Comparison of ENCODE assay signal across 16 cellular contexts in genomic region chr1:185916866-185917265, GRCh38.
"Had no signal": no experiment of that assay in that cellular context is flagged by ENCODE, and none has a peak within 500 bp of the region (broad histone marks: within the 10 kb centered on the region; RNA-seq: fewer than 3 reads in every experiment).

No MANE protein-coding gene starts in this region.

- H3K9me3 Mint-ChIP-seq: activated CD4-positive, alpha-beta memory T cell treated with anti-CD3 and anti-CD28 coated beads for 36 hours; activated naive CD4-positive, alpha-beta T cell treated with anti-CD3 and anti-CD28 coated beads, Interleukin-2, amount 50 U/mL, for 24 hours; activated T-cell treated with anti-CD3 and anti-CD28 coated beads, Interleukin-2, amount 50 U/mL, for 4 hours; T-helper 2 cell treated with Interferon-gamma antibody and Interleukin-4, amounts not matched to agents 5 μg/mL and 100 μg/mL, for 36 hours; type B pancreatic cell had no signal

- H3K4me3 ChIP-seq: adrenal gland, gastrocnemius medialis, heart right ventricle, lung, pancreas, spleen had no signal

- H3K27me3 ChIP-seq: adrenal gland, gastrocnemius medialis, heart right ventricle, pancreas, spleen had no signal

- H3K9me3 ChIP-seq: adrenal gland, gastrocnemius medialis, heart right ventricle, pancreas, spleen had no signal

- H3K4me3 Mint-ChIP-seq: activated CD4-positive, alpha-beta memory T cell treated with anti-CD3 and anti-CD28 coated beads for 36 hours; activated naive CD4-positive, alpha-beta T cell treated with anti-CD3 and anti-CD28 coated beads, Interleukin-2, amount 50 U/mL, for 24 hours; activated T-cell treated with anti-CD3 and anti-CD28 coated beads, Interleukin-2, amount 50 U/mL, for 4 hours; stimulated activated naive CD8-positive, alpha-beta T cell treated with anti-CD3 and anti-CD28 coated beads, Interleukin-15, amount 100 ng/mL, for 72 hours; T-helper 2 cell treated with Interferon-gamma antibody and Interleukin-4, amounts not matched to agents 5 μg/mL and 100 μg/mL, for 36 hours; type B pancreatic cell had no signal

- H3K4me1 Mint-ChIP-seq: activated naive CD4-positive, alpha-beta T cell treated with anti-CD3 and anti-CD28 coated beads, Interleukin-2, amount 50 U/mL, for 24 hours; stimulated activated naive CD8-positive, alpha-beta T cell treated with anti-CD3 and anti-CD28 coated beads, Interleukin-15, amount 100 ng/mL, for 72 hours had no signal

- H3K36me3 ChIP-seq: adrenal gland, gastrocnemius medialis, pancreas, spleen had no signal

- ATAC-seq: activated T-cell treated with anti-CD3 and anti-CD28 coated beads, Interleukin-2, amount 50 U/mL, for 4 hours; gastrocnemius medialis; heart right ventricle; pancreas; stimulated activated naive CD8-positive, alpha-beta T cell treated with anti-CD3 and anti-CD28 coated beads, Interleukin-15, amount 100 ng/mL, for 72 hours had no signal

- H3K36me3 Mint-ChIP-seq: activated CD4-positive, alpha-beta memory T cell treated with anti-CD3 and anti-CD28 coated beads for 36 hours; activated naive CD4-positive, alpha-beta T cell treated with anti-CD3 and anti-CD28 coated beads, Interleukin-2, amount 50 U/mL, for 24 hours; type B pancreatic cell had no signal

- H3K4me1 ChIP-seq: adrenal gland, gastrocnemius medialis, heart right ventricle, pancreas, spleen had no signal

- H3K27ac ChIP-seq: adrenal gland, gastrocnemius medialis, heart right ventricle, pancreas, spleen, VCaP had no signal

- H3K27me3 Mint-ChIP-seq: stimulated activated naive CD8-positive, alpha-beta T cell treated with anti-CD3 and anti-CD28 coated beads, Interleukin-15, amount 100 ng/mL, for 72 hours; type B pancreatic cell had no signal

- H3K27ac Mint-ChIP-seq: activated CD4-positive, alpha-beta memory T cell treated with anti-CD3 and anti-CD28 coated beads for 36 hours; activated naive CD4-positive, alpha-beta T cell treated with anti-CD3 and anti-CD28 coated beads, Interleukin-2, amount 50 U/mL, for 24 hours; stimulated activated naive CD8-positive, alpha-beta T cell treated with anti-CD3 and anti-CD28 coated beads, Interleukin-15, amount 100 ng/mL, for 72 hours; T-helper 2 cell treated with Interferon-gamma antibody and Interleukin-4, amounts not matched to agents 5 μg/mL and 100 μg/mL, for 36 hours; type B pancreatic cell had no signal

- DNase-seq: activated CD4-positive, alpha-beta memory T cell treated with anti-CD3 and anti-CD28 coated beads for 36 hours; activated CD4-positive, alpha-beta T cell treated with anti-CD3 and anti-CD28 coated beads for 1 hour; activated effector memory CD4-positive, alpha-beta T cell treated with anti-CD3 and anti-CD28 coated beads, Interleukin-2, amount 50 U/mL, for 16 hours; activated T-cell treated with anti-CD3 and anti-CD28 coated beads, Interleukin-2, amount 50 U/mL, for 4 hours; caudate nucleus; gastrocnemius medialis; heart right ventricle; pancreas; spleen; stimulated activated naive CD8-positive, alpha-beta T cell treated with anti-CD3 and anti-CD28 coated beads, Interleukin-15, amount 100 ng/mL, for 72 hours had no signal
